23 cellular contexts compared by ENCODE assay signal in genomic region chr7:93029056-93029455, GRCh38.
"Had no signal": no experiment of that assay in that cellular context is flagged by ENCODE, and none has a peak within 500 bp of the region (broad histone marks: within the 10 kb centered on the region; RNA-seq: fewer than 3 reads in every experiment).

No MANE protein-coding gene starts in this region.

- H3K4me3 ChIP-seq: cardiac muscle cell, gastrocnemius medialis, psoas muscle, suprapubic skin, tibial artery had no signal

- H3K36me3 ChIP-seq: cardiac muscle cell, gastrocnemius medialis, suprapubic skin, tibial artery, WERI-Rb-1 had no signal

- H3K9me3 ChIP-seq: gastrocnemius medialis, suprapubic skin had no signal

- H3K27me3 ChIP-seq: cardiac muscle cell, gastrocnemius medialis, suprapubic skin, tibial artery had no signal

- H3K27ac ChIP-seq: cardiac muscle cell, epithelial cell of prostate, gastrocnemius medialis, parathyroid adenoma, psoas muscle, suprapubic skin, tibial artery, WERI-Rb-1 had no signal

- H3K9ac ChIP-seq: parathyroid adenoma had no signal

- H2AFZ ChIP-seq: parathyroid adenoma had no signal

- DNase-seq: activated CD4-positive, alpha-beta T cell treated with anti-CD3 and anti-CD28 coated beads for 48 hours; activated CD4-positive, alpha-beta T cell treated with anti-CD3 and anti-CD28 coated beads, Interleukin-2, amount 50 U/mL, for 48 hours; activated CD8-positive, alpha-beta memory T cell treated with anti-CD3 and anti-CD28 coated beads for 24 hours; activated effector memory CD4-positive, alpha-beta T cell treated with Interleukin-2 at 50 U/mL for 16 hours; activated naive CD4-positive, alpha-beta T cell treated with Interleukin-2 at 50 U/mL for 16 hours; anterior cingulate cortex; cortex of kidney; gastrocnemius medialis; glutamatergic neuron; naive thymus-derived CD4-positive, alpha-beta T cell; occipital lobe; psoas muscle; stimulated activated CD4-positive, alpha-beta T cell treated with anti-CD3 and anti-CD28 coated beads, Interleukin-15, amount 100 ng/mL, for 24 hours; stimulated activated CD4-positive, alpha-beta T cell treated with anti-CD3 and anti-CD28 coated beads, Interleukin-2, amount 100 ng/mL, for 24 hours; stimulated activated naive CD4-positive, alpha-beta T cell; T-helper 9 cell; tibial artery; WERI-Rb-1 had no signal

- ATAC-seq: activated CD4-positive, CD25-positive, alpha-beta regulatory T cell treated with anti-CD3 and anti-CD28 coated beads, Interleukin-2, amount 50 U/mL, for 24 hours; gastrocnemius medialis; naive thymus-derived CD4-positive, alpha-beta T cell; psoas muscle had no signal

- H3K4me1 ChIP-seq: gastrocnemius medialis, parathyroid adenoma, psoas muscle, tibial artery had no signal
